21 cellular contexts compared by ENCODE assay signal in genomic region chr13:111230385-111230930, GRCh38.
"Had no signal": no experiment of that assay in that cellular context is flagged by ENCODE, and none has a peak within 500 bp of the region (broad histone marks: within the 10 kb centered on the region; RNA-seq: fewer than 3 reads in every experiment).

No MANE protein-coding gene starts in this region.

- H3K27me3 ChIP-seq: heart right ventricle, left lung, neural progenitor cell, spleen had no signal

- H3K36me3 ChIP-seq: neural progenitor cell, prostate gland had no signal

- H3K9ac ChIP-seq: neural progenitor cell, parathyroid adenoma had no signal

- H3K9me3 Mint-ChIP-seq: natural killer cell treated with Interleukin-12 subunit alpha and Interleukin-12 subunit beta and Interleukin-15 and Interleukin-18, amount 100 ng/mL, for 72 hours; neural progenitor cell; stimulated activated memory B cell treated with anti-CD40 and anti-IgM and Interleukin-4, amounts not matched to agents 10 μg/mL and 1 μg/mL and 100 μg/mL, for 72 hours; stimulated activated naive CD8-positive, alpha-beta T cell treated with anti-CD3 and anti-CD28 coated beads, Interleukin-15, Interleukin-2, amounts not matched to agents 100 ng/mL and 50 ng/mL, for 24 hours; type B pancreatic cell had no signal

- DNase-seq: effector CD4-positive, alpha-beta T cell; heart right ventricle; mesenchymal stem cell; midbrain; occipital lobe; spleen; stimulated activated CD4-positive, alpha-beta T cell treated with anti-CD3 and anti-CD28 coated beads, Interleukin-15, amount 100 ng/mL, for 24 hours; stimulated activated CD4-positive, alpha-beta T cell treated with anti-CD3 and anti-CD28 coated beads, Interleukin-1b, Interleukin-23, amount 100 ng/mL, for 48 hours; stimulated activated CD4-positive, alpha-beta T cell treated with anti-CD3 and anti-CD28 coated beads, Interleukin-4, amount 100 ng/mL, for 24 hours had no signal

- H3K4me1 ChIP-seq: parathyroid adenoma, prostate gland had no signal

- H3K4me3 ChIP-seq: coronary artery, heart right ventricle, left lung, lung, neural progenitor cell, prostate gland, spleen had no signal

- H3K27ac ChIP-seq: heart right ventricle, left lung, neural progenitor cell, parathyroid adenoma, prostate gland, spleen had no signal

- H3K27me3 Mint-ChIP-seq: natural killer cell treated with Interleukin-12 subunit alpha and Interleukin-12 subunit beta and Interleukin-15 and Interleukin-18, amount 100 ng/mL, for 72 hours; stimulated activated memory B cell treated with anti-CD40 and anti-IgM and Interleukin-4, amounts not matched to agents 10 μg/mL and 1 μg/mL and 100 μg/mL, for 72 hours; stimulated activated naive CD8-positive, alpha-beta T cell treated with anti-CD3 and anti-CD28 coated beads, Interleukin-15, Interleukin-2, amounts not matched to agents 100 ng/mL and 50 ng/mL, for 24 hours; type B pancreatic cell had no signal

- ATAC-seq: esophagus mucosa; left lung; natural killer cell treated with Interleukin-12 subunit alpha and Interleukin-12 subunit beta and Interleukin-15 and Interleukin-18, amount 100 ng/mL, for 72 hours; sciatic nerve; stimulated activated memory B cell treated with anti-CD40 and anti-IgM and Interleukin-4, amounts not matched to agents 10 μg/mL and 1 μg/mL and 100 μg/mL, for 72 hours had no signal

- H3K27ac Mint-ChIP-seq: natural killer cell treated with Interleukin-12 subunit alpha and Interleukin-12 subunit beta and Interleukin-15 and Interleukin-18, amount 100 ng/mL, for 72 hours; neural progenitor cell; stimulated activated memory B cell treated with anti-CD40 and anti-IgM and Interleukin-4, amounts not matched to agents 10 μg/mL and 1 μg/mL and 100 μg/mL, for 72 hours; stimulated activated naive CD8-positive, alpha-beta T cell treated with anti-CD3 and anti-CD28 coated beads, Interleukin-15, Interleukin-2, amounts not matched to agents 100 ng/mL and 50 ng/mL, for 24 hours; type B pancreatic cell had no signal

- H3K4me3 Mint-ChIP-seq: natural killer cell treated with Interleukin-12 subunit alpha and Interleukin-12 subunit beta and Interleukin-15 and Interleukin-18, amount 100 ng/mL, for 72 hours; neural progenitor cell; stimulated activated memory B cell treated with anti-CD40 and anti-IgM and Interleukin-4, amounts not matched to agents 10 μg/mL and 1 μg/mL and 100 μg/mL, for 72 hours; stimulated activated naive CD8-positive, alpha-beta T cell treated with anti-CD3 and anti-CD28 coated beads, Interleukin-15, Interleukin-2, amounts not matched to agents 100 ng/mL and 50 ng/mL, for 24 hours; type B pancreatic cell had no signal

- H3K9me3 ChIP-seq: heart right ventricle, left lung, prostate gland, spleen had no signal
